ENCODE assay signal across 8 cellular contexts in genomic region chr6:89035252-89036106, GRCh38. TPM values are rescaled to one million over a fixed set of nuclear protein-coding genes. Genes with fewer than 3 reads are reported as not detected.
A peak's percentile ranks its signal among the peaks of the same experiment; 100 is the strongest.
DNase-seq lines count a peak whose midpoint lies in the region; ATAC-seq and TF ChIP-seq lines count a peak whose summit lies in the region.

No MANE protein-coding gene starts in this region.

- POLR2A ChIA-PET in OCI-LY7 (lab: Charles Lee) = interaction anchor here (0.6 to 1.0 kb wide), 2 partner anchors 19 to 995 kb away, joined by 3 read pairs; no protein-coding TSS in a partner anchor

- H4K20me1 ChIP-seq in OCI-LY7 (ENCODE audit: insufficient read depth, low read length) = no peaks in the 10 kb centered on the region

- TF ChIP-seq CTCF in OCI-LY7 (conservative IDR thresholded peaks at IDR 0.05; ENCODE audit: low read length) (no peak), BE2C (IDR thresholded peaks at IDR 0.05; ENCODE audit: low read depth, low read length) (no peak)

- no TSS peak for BruUV-seq in OCI-LY7 (replicated peaks; lab: Mats Ljungman, UMichigan)

- H3K9me2 ChIP-seq in OCI-LY7 (ENCODE audit: insufficient read depth, low read length) = no peaks in the 10 kb centered on the region

- H3K4me1 ChIP-seq in mucosa of rectum (ENCODE audit: control insufficient read depth in 2 of 2, insufficient read depth in 2 of 2, low read length in 2 of 2) = peaks cover 9 to 18% of the 10 kb centered on the region in 2 donors
- no peaks in the 10 kb centered on the region for H3K4me1 ChIP-seq in OCI-LY7 (ENCODE audit: insufficient read depth, low read length, poor library complexity, severe bottlenecking)
- H3K4me1 ChIP-seq in BE2C = no peaks in the 10 kb centered on the region

- H3K4me2 ChIP-seq in OCI-LY7 (ENCODE audit: low read length) = no peak overlapping the region

- CTCF ChIA-PET in OCI-LY7 (lab: Charles Lee; ENCODE audit: unreplicated experiment) = interaction anchor here (0.6 kb wide), 1 partner anchor 36 kb away, joined by 3 read pairs; no protein-coding TSS in a partner anchor

- no peak for ATAC-seq in GM18858 (IDR thresholded peaks at IDR 0.05; ENCODE audit: unreplicated experiment)

- no peak overlapping the region for H2AFZ ChIP-seq in OCI-LY7 (ENCODE audit: low read length)

- H3K4me3 ChIP-seq in mucosa of rectum (ENCODE audit: low read length in 2 of 2) = peak overlapping the region; percentile 22 to 60
- H3K4me3 ChIP-seq in OCI-LY7 (ENCODE audit: low read depth, low read length, poor library complexity, severe bottlenecking) = no peak overlapping the region
- no peak overlapping the region for H3K4me3 ChIP-seq in BE2C (ENCODE audit: low read depth, low read length)

- DNase-seq in AG08396 (ENCODE audit: low spot score) (peak; percentile 55), NCI-H446 treated with DMSO at 0.1 percent for 48 hours (lab: John Stamatoyannopoulos, UW) (peak; percentile 51), dermis blood vessel endothelial cell (peak; percentile 4), OCI-LY7 (ENCODE audit: low spot score) (no peak), BE2C (no peak), Kasumi-1 (lab: John Stamatoyannopoulos, UW) (no peak)

- H3K36me3 ChIP-seq in mucosa of rectum (ENCODE audit: control insufficient read depth in 2 of 2, insufficient read depth in 2 of 2, low read length in 2 of 2) (no peaks in the 10 kb centered on the region), OCI-LY7 (ENCODE audit: insufficient read depth, low read length) (no peaks in the 10 kb centered on the region), BE2C (no peaks in the 10 kb centered on the region)

- H3K9ac ChIP-seq in mucosa of rectum (ENCODE audit: low read depth in 1 of 2, low read length in 2 of 2) = peak overlapping the region in 1 of 2 donors; percentile 61

- peak overlapping the region; percentile 83 to 87 for H3K27ac ChIP-seq in mucosa of rectum (ENCODE audit: low read depth in 2 of 2, low read length in 2 of 2)
- no peak overlapping the region for H3K27ac ChIP-seq in OCI-LY7 (ENCODE audit: low read depth, low read length, poor library complexity, severe bottlenecking)

- intact Hi-C loops in OCI-LY7 (cut with micrococcal nuclease; ENCODE audit: unreplicated experiment) = no loop called here

- no peaks in the 10 kb centered on the region for H3K79me2 ChIP-seq in OCI-LY7 (ENCODE audit: insufficient read depth, low read depth, low read length)

- H3K27me3 ChIP-seq in mucosa of rectum (ENCODE audit: control insufficient read depth in 2 of 2, insufficient read depth in 2 of 2, low read length in 2 of 2) (no peaks in the 10 kb centered on the region), BE2C (no peaks in the 10 kb centered on the region)

- H3K9me3 ChIP-seq in mucosa of rectum (ENCODE audit: control insufficient read depth in 2 of 2, low read length in 2 of 2) = no peaks in the 10 kb centered on the region
- peaks cover 5% of the 10 kb centered on the region; the same call in 1 of the 2 replicates for H3K9me3 ChIP-seq in OCI-LY7 (ENCODE audit: low read length)
- H3K9me3 ChIP-seq in BE2C = no peaks in the 10 kb centered on the region

RNA-seq across cellular contexts. Expression of gene PNRC1, which starts 45.1 kb away (rescaled TPM):
- 63.8 TPM in 2 replicates for total RNA-seq in dermis blood vessel endothelial cell
- total RNA-seq in OCI-LY7 (2014; rRNA removed; shearing (Covaris generic)) = 22.6 and 26.7 TPM in 2 replicates
- 53.0 and 56.2 TPM in 2 replicates for total RNA-seq in OCI-LY7 (2022)
- 23.5 TPM for polyA plus RNA-seq in BE2C (2012; ENCODE audit: insufficient read depth, insufficient read length, low read depth)

Comparison
In these comparisons a context has a peak if more than half of its experiments do, and no peak if none do; other contexts are left out.
1. DNase-seq: peak in AG08396 (single experiment), NCI-H446 treated with DMSO at 0.1 percent for 48 hours (single experiment) and dermis blood vessel endothelial cell (single experiment); none in OCI-LY7 (single experiment), BE2C (single experiment) and Kasumi-1 (0 of 2).
2. H3K4me3 ChIP-seq: peak in mucosa of rectum (2 of 2); none in OCI-LY7 (single experiment) and BE2C (single experiment).